In genomic region chr11:15641191-15641810, GRCh38 we compare ENCODE assay signal across 19 cellular contexts.
A peak's percentile ranks its signal among the peaks of the same experiment; 100 is the strongest.
DNase-seq lines count a peak whose midpoint lies in the region; ATAC-seq, FAIRE-seq and TF ChIP-seq lines count a peak whose summit lies in the region.
"Had no signal": no experiment of that assay in that cellular context is flagged by ENCODE, and none has a peak within 500 bp of the region (broad histone marks: within the 10 kb centered on the region; RNA-seq: fewer than 3 reads in every experiment).

No MANE protein-coding gene starts in this region.

- H3K9me3 ChIP-seq in MG63 (no peaks in the 10 kb centered on the region), esophagus muscularis mucosa (peaks cover 0 to 4% (median 0%) of the 10 kb centered on the region in 4 donors)

- intact Hi-C loops in dorsolateral prefrontal cortex (cut with DNase I): no loop called here
- intact Hi-C loops in esophagus muscularis mucosa (cut with DNase I): no loop called here

- WGBS in esophagus muscularis mucosa: 66% methylated on average over 9 of the region's 9 CpGs

- no peak overlapping the region for H3K4me3 ChIP-seq in MG63
- H3K4me3 ChIP-seq in dorsolateral prefrontal cortex: peak overlapping the region in 17 of 59 donors; percentile 4 to 27 (median 13)
- H3K4me3 ChIP-seq in esophagus muscularis mucosa: no peak overlapping the region
- H3K4me3 ChIP-seq: lung had no signal

- FAIRE-seq in urothelium cell line (lab: Jason Lieb, UNC): no peak
- FAIRE-seq: small intestine had no signal

- DNase-seq in D341Med (ENCODE audit: low spot score): peak; percentile 36
- peak; percentile 16 for DNase-seq in NCI-H2227 treated with DMSO at 0.1 percent for 48 hours (lab: John Stamatoyannopoulos, UW)
- DNase-seq in kidney tubule cell (ENCODE audit: low spot score): peak; percentile 60
- DNase-seq in urothelium cell line (ENCODE audit: low spot score): no peak
- DNase-seq in MG63: no peak
- DNase-seq in dorsolateral prefrontal cortex: no peak
- no peak for DNase-seq in esophagus muscularis mucosa (ENCODE audit: extremely low spot score)
- DNase-seq: activated B cell treated with CpG ODN at 0.5 μM for 24 hours; activated CD8-positive, alpha-beta memory T cell treated with anti-CD3 and anti-CD28 coated beads for 24 hours; activated naive CD8-positive, alpha-beta T cell treated with anti-CD3 and anti-CD28 coated beads for 36 hours; CD4-positive, alpha-beta T cell; DMS79; NCI-H187 treated with DMSO at 0.1 percent for 48 hours; NCI-H510A treated with DMSO at 0.1 percent for 48 hours; small intestine; stimulated activated CD4-positive, alpha-beta T cell treated with anti-CD3 and anti-CD28 coated beads, Interleukin-4, amount 100 ng/mL, for 24 hours; T-helper 2 cell had no signal

- H3K27me3 ChIP-seq in MG63 (no peaks in the 10 kb centered on the region), dorsolateral prefrontal cortex (peaks cover 0 to 68% (median 7%) of the 10 kb centered on the region in 45 donors), esophagus muscularis mucosa (no peaks in the 10 kb centered on the region)

- H3K36me3 ChIP-seq in MG63 (no peaks in the 10 kb centered on the region), esophagus muscularis mucosa (no peaks in the 10 kb centered on the region)

- H3K4me1 ChIP-seq in esophagus muscularis mucosa: peaks cover 0 to 6% (median 0%) of the 10 kb centered on the region in 4 donors

- TF ChIP-seq POLR2A in esophagus muscularis mucosa (IDR thresholded peaks at IDR 0.05; ENCODE audit: low read depth): no peak

- no peak overlapping the region for H3K27ac ChIP-seq in dorsolateral prefrontal cortex
- H3K27ac ChIP-seq in esophagus muscularis mucosa (replicated peaks in 1 of 4): no peak overlapping the region

- TF ChIP-seq CTCF in dorsolateral prefrontal cortex (IDR thresholded peaks at IDR 0.05 in 54 of 56, conservative IDR thresholded peaks at IDR 0.05 in 2 of 56; ENCODE audit: low read depth in 1 of 56, partially characterized antibody in 56 of 56) (no peak), esophagus muscularis mucosa (IDR thresholded peaks at IDR 0.05) (no peak)

- no peak for TF ChIP-seq EP300 in esophagus muscularis mucosa (IDR thresholded peaks at IDR 0.05)

- ATAC-seq in GM21717 (IDR thresholded peaks at IDR 0.05; ENCODE audit: unreplicated experiment): peak; percentile 53

Comparison
In these comparisons a context has a peak if more than half of its experiments do, and no peak if none do; other contexts are left out.
1. DNase-seq: peak in D341Med (single experiment), NCI-H2227 treated with DMSO at 0.1 percent for 48 hours (single experiment) and kidney tubule cell (single experiment); none in urothelium cell line (single experiment), MG63 (single experiment), dorsolateral prefrontal cortex (0 of 10) and esophagus muscularis mucosa (single experiment).